8 cellular contexts compared by ENCODE assay signal in the genomic region with DNA sequence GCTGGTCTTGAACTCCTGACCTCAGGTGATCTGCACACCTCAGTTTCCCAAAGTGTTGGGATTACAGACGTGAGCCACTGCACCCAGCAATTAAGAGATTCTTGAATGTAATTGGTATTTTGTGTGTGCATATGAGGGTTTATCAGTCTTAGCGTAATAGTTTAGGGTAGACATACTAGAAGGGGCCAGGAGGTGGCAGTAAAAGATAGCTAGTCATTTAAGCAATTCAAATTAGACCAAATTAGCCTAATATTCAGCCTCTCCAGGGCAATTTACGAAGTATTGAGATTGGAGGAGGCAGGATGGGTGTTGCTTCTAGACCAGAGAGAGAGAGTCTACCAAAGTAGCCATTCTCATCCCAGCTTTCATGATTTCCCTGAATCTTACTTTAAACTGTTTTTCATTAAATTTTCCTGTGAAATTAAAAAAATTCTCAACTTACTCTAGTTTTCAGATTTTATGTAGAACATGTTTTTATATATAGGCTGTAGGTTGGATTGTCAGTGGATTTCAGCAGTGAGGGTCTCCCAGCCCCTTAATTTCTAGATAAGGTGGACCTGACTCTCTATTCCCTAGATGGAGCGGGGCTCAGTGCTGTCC.
DNase-seq lines count a peak whose midpoint lies in the region; ATAC-seq, FAIRE-seq and TF ChIP-seq lines count a peak whose summit lies in the region.

No MANE protein-coding gene starts in this region.

- TF ChIP-seq POLR2A in GM12892 (IDR thresholded peaks at IDR 0.05; ENCODE audit: low read depth, low read length) = no peak

- no peaks in the 10 kb centered on the region for H3F3A ChIP-seq in neural cell (ENCODE audit: insufficient read depth, low read length, poor library complexity, severe bottlenecking)

- no peak overlapping the region for H3K4me3 ChIP-seq in neural cell (ENCODE audit: low read length)

- no peaks in the 10 kb centered on the region for H3K9me2 ChIP-seq in neural cell (ENCODE audit: insufficient read depth, low read length)

- no peak for ATAC-seq in activated CD8-positive, alpha-beta memory T cell treated with anti-CD3 and anti-CD28 coated beads, Interleukin-2, amount 10 ng/mL, durations not matched to agents 7 days and 5 days

- H3K4me1 Mint-ChIP-seq in activated naive CD4-positive, alpha-beta T cell treated with anti-CD3 and anti-CD28 coated beads, Interleukin-2, amount 10 ng/mL, durations not matched to agents 7 days and 5 days = peaks cover 18% of the 10 kb centered on the region
- no peaks in the 10 kb centered on the region for H3K4me1 Mint-ChIP-seq in endothelial cell (ENCODE audit: unreplicated experiment)
- peaks cover 17% of the 10 kb centered on the region for H3K4me1 Mint-ChIP-seq in activated CD8-positive, alpha-beta memory T cell treated with anti-CD3 and anti-CD28 coated beads, Interleukin-2, amount 10 ng/mL, durations not matched to agents 7 days and 5 days

- DNase-seq in activated naive CD4-positive, alpha-beta T cell treated with anti-CD3 and anti-CD28 coated beads, Interleukin-2, amount 10 ng/mL, durations not matched to agents 7 days and 5 days = peak; percentile 28
- DNase-seq in activated naive CD4-positive, alpha-beta T cell treated with anti-CD3 and anti-CD28 coated beads, Interleukin-2, amount 50 U/mL, for 16 hours = no peak
- peak; percentile 60 for DNase-seq in RKO (ENCODE audit: low spot score)
- DNase-seq in endothelial cell (ENCODE audit: low spot score) = peak; percentile 47
- no peak for DNase-seq in activated CD8-positive, alpha-beta memory T cell treated with anti-CD3 and anti-CD28 coated beads, Interleukin-2, amount 10 ng/mL, durations not matched to agents 7 days and 5 days
- DNase-seq in GM12892 (ENCODE audit: insufficient read length) = no peak

- no peak overlapping the region for H2AFZ ChIP-seq in neural cell (ENCODE audit: low read depth, low read length)

- TF ChIP-seq EP300 in neural cell (conservative IDR thresholded peaks at IDR 0.05; ENCODE audit: poor library complexity, severe bottlenecking) = no peak

- peak; percentile 75 for TF ChIP-seq CTCF in LNCAP (IDR thresholded peaks at IDR 0.05)
- TF ChIP-seq CTCF in endothelial cell (IDR thresholded peaks at IDR 0.05; ENCODE audit: unreplicated experiment) = peak; percentile 50
- TF ChIP-seq CTCF in neural cell (IDR thresholded peaks at IDR 0.05; ENCODE audit: poor library complexity, severe bottlenecking) = peak; percentile 97

- no peaks in the 10 kb centered on the region for H3K36me3 Mint-ChIP-seq in activated naive CD4-positive, alpha-beta T cell treated with anti-CD3 and anti-CD28 coated beads, Interleukin-2, amount 10 ng/mL, durations not matched to agents 7 days and 5 days
- H3K36me3 Mint-ChIP-seq in endothelial cell (ENCODE audit: low read depth, unreplicated experiment) = no peaks in the 10 kb centered on the region
- H3K36me3 Mint-ChIP-seq in activated CD8-positive, alpha-beta memory T cell treated with anti-CD3 and anti-CD28 coated beads, Interleukin-2, amount 10 ng/mL, durations not matched to agents 7 days and 5 days = no peaks in the 10 kb centered on the region

- H3K27ac Mint-ChIP-seq in activated naive CD4-positive, alpha-beta T cell treated with anti-CD3 and anti-CD28 coated beads, Interleukin-2, amount 10 ng/mL, durations not matched to agents 7 days and 5 days = no peak overlapping the region
- no peak overlapping the region for H3K27ac Mint-ChIP-seq in endothelial cell (ENCODE audit: unreplicated experiment)
- no peak overlapping the region for H3K27ac Mint-ChIP-seq in activated CD8-positive, alpha-beta memory T cell treated with anti-CD3 and anti-CD28 coated beads, Interleukin-2, amount 10 ng/mL, durations not matched to agents 7 days and 5 days

- peak; percentile 98 for TF ChIP-seq RAD21 in neural cell (conservative IDR thresholded peaks at IDR 0.05)

- no peak overlapping the region for H3K4me2 ChIP-seq in neural cell (ENCODE audit: low read length)

- no peak overlapping the region for H3K9ac ChIP-seq in neural cell (ENCODE audit: low read length)

- FAIRE-seq in GM12892 (lab: Jason Lieb, UNC) = no peak

- H3K9me3 Mint-ChIP-seq in activated naive CD4-positive, alpha-beta T cell treated with anti-CD3 and anti-CD28 coated beads, Interleukin-2, amount 10 ng/mL, durations not matched to agents 7 days and 5 days = no peaks in the 10 kb centered on the region
- H3K9me3 Mint-ChIP-seq in endothelial cell (ENCODE audit: unreplicated experiment) = no peaks in the 10 kb centered on the region
- no peaks in the 10 kb centered on the region for H3K9me3 Mint-ChIP-seq in activated CD8-positive, alpha-beta memory T cell treated with anti-CD3 and anti-CD28 coated beads, Interleukin-2, amount 10 ng/mL, durations not matched to agents 7 days and 5 days (ENCODE audit: low read depth)

- no peaks in the 10 kb centered on the region for H3K36me3 ChIP-seq in neural cell (ENCODE audit: insufficient read depth, low read length)

- no peak overlapping the region for H3K27ac ChIP-seq in neural cell (ENCODE audit: low read length)

- H3K4me3 Mint-ChIP-seq in activated naive CD4-positive, alpha-beta T cell treated with anti-CD3 and anti-CD28 coated beads, Interleukin-2, amount 10 ng/mL, durations not matched to agents 7 days and 5 days = no peak overlapping the region
- no peak overlapping the region for H3K4me3 Mint-ChIP-seq in endothelial cell (ENCODE audit: unreplicated experiment)
- no peak overlapping the region for H3K4me3 Mint-ChIP-seq in activated CD8-positive, alpha-beta memory T cell treated with anti-CD3 and anti-CD28 coated beads, Interleukin-2, amount 10 ng/mL, durations not matched to agents 7 days and 5 days

- H4K20me1 ChIP-seq in neural cell (ENCODE audit: insufficient read depth) = no peaks in the 10 kb centered on the region

- no peaks in the 10 kb centered on the region for H3K9me3 ChIP-seq in neural cell (ENCODE audit: low read length)

- no peaks in the 10 kb centered on the region for H3K79me2 ChIP-seq in neural cell (replicated peaks; ENCODE audit: insufficient read depth, low read length)

- no peaks in the 10 kb centered on the region for H3K27me3 ChIP-seq in neural cell (ENCODE audit: insufficient read depth, low read depth, low read length)

- CTCF ChIA-PET in activated naive CD4-positive, alpha-beta T cell treated with anti-CD3 and anti-CD28 coated beads, Interleukin-2, amount 10 ng/mL, durations not matched to agents 7 days and 5 days (lab: Charles Lee) = interaction anchor here (0.6 to 3.7 kb wide), 17 partner anchors 8 to 685 kb away, joined by 3 to 43 read pairs (median 8); a partner anchor contains a TSS
- CTCF ChIA-PET in activated CD8-positive, alpha-beta memory T cell treated with anti-CD3 and anti-CD28 coated beads, Interleukin-2, amount 10 ng/mL, durations not matched to agents 7 days and 5 days (lab: Charles Lee) = interaction anchor here (0.6 to 4.0 kb wide), 15 partner anchors 8 to 857 kb away, joined by 3 to 44 read pairs (median 4); a partner anchor contains a TSS

- H3K27me3 Mint-ChIP-seq in activated naive CD4-positive, alpha-beta T cell treated with anti-CD3 and anti-CD28 coated beads, Interleukin-2, amount 10 ng/mL, durations not matched to agents 7 days and 5 days = peaks cover 9% of the 10 kb centered on the region
- H3K27me3 Mint-ChIP-seq in endothelial cell (ENCODE audit: unreplicated experiment) = no peaks in the 10 kb centered on the region
- H3K27me3 Mint-ChIP-seq in activated CD8-positive, alpha-beta memory T cell treated with anti-CD3 and anti-CD28 coated beads, Interleukin-2, amount 10 ng/mL, durations not matched to agents 7 days and 5 days = peaks cover 14% of the 10 kb centered on the region

TF ChIP-seq in neural cell, 6 proteins besides CTCF, POLR2A, EP300 and RAD21:
- TF ChIP-seq POLR2AphosphoS5 (IDR thresholded peaks at IDR 0.05) (no peak), SMC3 (conservative IDR thresholded peaks at IDR 0.05; ENCODE audit: poor library complexity) (peak; percentile 98), EZH2 (IDR thresholded peaks at IDR 0.05; ENCODE audit: borderline replicate concordance, insufficient read depth, low read length, poor library complexity, severe bottlenecking) (no peak)
TF ChIP-seq in neural cell: peak in this region for 1.

Comparison
In these comparisons a context has a peak if more than half of its experiments do, and no peak if none do; other contexts are left out.
1. DNase-seq: peak in activated naive CD4-positive, alpha-beta T cell treated with anti-CD3 and anti-CD28 coated beads, Interleukin-2, amount 10 ng/mL, durations not matched to agents 7 days and 5 days (single experiment), RKO (single experiment) and endothelial cell (single experiment); none in activated naive CD4-positive, alpha-beta T cell treated with anti-CD3 and anti-CD28 coated beads, Interleukin-2, amount 50 U/mL, for 16 hours (single experiment), activated CD8-positive, alpha-beta memory T cell treated with anti-CD3 and anti-CD28 coated beads, Interleukin-2, amount 10 ng/mL, durations not matched to agents 7 days and 5 days (single experiment) and GM12892 (single experiment).
2. Peak in every context shown above with its lines, with median percentiles within 50 percentile points of each other: CTCF ChIP-seq.